In genomic region chr15:99514306-99514705, GRCh38 we compare ENCODE assay signal across 1 cellular context.
A peak's percentile ranks its signal among the peaks of the same experiment; 100 is the strongest.
TF ChIP-seq lines count a peak whose summit lies in the region.

No MANE protein-coding gene starts in this region.

TF ChIP-seq in GM12878, 131 proteins besides CTCF, POLR2A, EP300 and RAD21 (continued from another document):
- no peak for TF ChIP-seq BACH1 (IDR thresholded peaks at IDR 0.05; ENCODE audit: borderline replicate concordance)
- no peak for TF ChIP-seq TCF7 (IDR thresholded peaks at IDR 0.05; ENCODE audit: borderline replicate concordance)
- TF ChIP-seq ZBTB33 (IDR thresholded peaks at IDR 0.05), result no peak
- no peak for TF ChIP-seq SMC3 (IDR thresholded peaks at IDR 0.05; ENCODE audit: borderline replicate concordance, low read length)
- TF ChIP-seq MLLT1 (IDR thresholded peaks at IDR 0.05), result no peak
- TF ChIP-seq SMAD1 (IDR thresholded peaks at IDR 0.05; ENCODE audit: low read depth, partially characterized antibody), result no peak
- no peak for TF ChIP-seq CBX3 (IDR thresholded peaks at IDR 0.05; ENCODE audit: borderline replicate concordance, low read depth)
- no peak for TF ChIP-seq FOS (IDR thresholded peaks at IDR 0.05; ENCODE audit: borderline replicate concordance, extremely low read depth, insufficient read length)
- no peak for TF ChIP-seq CBX5 (IDR thresholded peaks at IDR 0.05; ENCODE audit: low read depth)
- no peak for TF ChIP-seq SRF (IDR thresholded peaks at IDR 0.05; ENCODE audit: low read depth in 2 of 2, low read length in 2 of 2)
- TF ChIP-seq POU2F2 (IDR thresholded peaks at IDR 0.05; ENCODE audit: borderline replicate concordance, low read depth, low read length), result no peak
- TF ChIP-seq ZNF24 (IDR thresholded peaks at IDR 0.05), result no peak
- no peak for TF ChIP-seq E2F8 (IDR thresholded peaks at IDR 0.05; ENCODE audit: low read depth, partially characterized antibody)
- TF ChIP-seq HDAC6 (IDR thresholded peaks at IDR 0.05; ENCODE audit: unreplicated experiment), result no peak
- TF ChIP-seq POLR2AphosphoS2 (IDR thresholded peaks at IDR 0.05; ENCODE audit: low read depth, low read length), result no peak
- no peak for TF ChIP-seq DPF2 (IDR thresholded peaks at IDR 0.05)
- peak; percentile 68 for TF ChIP-seq EED (IDR thresholded peaks at IDR 0.05; ENCODE audit: low read depth)
- TF ChIP-seq ETV6 (conservative IDR thresholded peaks at IDR 0.05 in 1 of 2, IDR thresholded peaks at IDR 0.05 in 1 of 2; ENCODE audit: borderline replicate concordance in 1 of 2, low read depth in 1 of 2), result 0 out of 4 replicates have a peak, but pooled peaks of 1 of the 2 experiments have one; percentile 56
- no peak for TF ChIP-seq HDAC2 (IDR thresholded peaks at IDR 0.05)
- TF ChIP-seq ZNF687 (IDR thresholded peaks at IDR 0.05), result no peak
- TF ChIP-seq PML (IDR thresholded peaks at IDR 0.05; ENCODE audit: low read length), result no peak
- TF ChIP-seq NRF1 (conservative IDR thresholded peaks at IDR 0.05; ENCODE audit: low read depth, low read length), result no peak
- TF ChIP-seq ATF7 (IDR thresholded peaks at IDR 0.05; ENCODE audit: low read depth), result no peak
- TF ChIP-seq TCF12 (IDR thresholded peaks at IDR 0.05; ENCODE audit: low read depth, low read length), result 0 out of 2 replicates have a peak, but pooled peaks have one; percentile 24
- TF ChIP-seq BHLHE40 (IDR thresholded peaks at IDR 0.05; ENCODE audit: borderline replicate concordance in 1 of 2, low read depth in 2 of 2, low read length in 1 of 2), result peak; percentile 26 to 74; a peak in 2 of 4 replicates
- TF ChIP-seq IKZF1 (conservative IDR thresholded peaks at IDR 0.05), result no peak
- TF ChIP-seq TAF1 (IDR thresholded peaks at IDR 0.05; ENCODE audit: borderline replicate concordance, low read depth, low read length), result no peak
- TF ChIP-seq TCF3 (IDR thresholded peaks at IDR 0.05; ENCODE audit: borderline replicate concordance, insufficient read depth, low read depth, low read length), result no peak
- TF ChIP-seq USF1 (IDR thresholded peaks at IDR 0.05; ENCODE audit: borderline replicate concordance, extremely low read length, insufficient read depth, low read depth, low read length), result no peak
- TF ChIP-seq MEF2A (IDR thresholded peaks at IDR 0.05; ENCODE audit: insufficient read depth, low read depth, low read length), result 0 out of 2 replicates have a peak, but pooled peaks have one; percentile 22
- no peak for TF ChIP-seq IRF5 (IDR thresholded peaks at IDR 0.05; ENCODE audit: borderline replicate concordance)
- TF ChIP-seq NR2C1 (IDR thresholded peaks at IDR 0.05), result no peak
- TF ChIP-seq BCL11A (IDR thresholded peaks at IDR 0.05; ENCODE audit: low read depth, low read length), result no peak
- no peak for TF ChIP-seq NFXL1 (IDR thresholded peaks at IDR 0.05; ENCODE audit: borderline replicate concordance)
- no peak for TF ChIP-seq RELB (IDR thresholded peaks at IDR 0.05; ENCODE audit: low read depth)
- no peak for TF ChIP-seq SMARCA5 (IDR thresholded peaks at IDR 0.05)
- no peak for TF ChIP-seq RAD51 (IDR thresholded peaks at IDR 0.05)
- no peak for TF ChIP-seq ZNF207 (IDR thresholded peaks at IDR 0.05; ENCODE audit: borderline replicate concordance)
- TF ChIP-seq NR2C2 (IDR thresholded peaks at IDR 0.05; ENCODE audit: borderline replicate concordance, control insufficient read depth, insufficient read length, low read depth), result no peak
- no peak for TF ChIP-seq ZNF217 (IDR thresholded peaks at IDR 0.05)
- TF ChIP-seq RELA (IDR thresholded peaks at IDR 0.05; ENCODE audit: borderline replicate concordance, partially characterized antibody), result no peak
- TF ChIP-seq BCL3 (IDR thresholded peaks at IDR 0.05; ENCODE audit: borderline replicate concordance, insufficient read depth, low read depth, low read length, poor library complexity, severe bottlenecking), result peak; percentile 67
- TF ChIP-seq KLF5 (IDR thresholded peaks at IDR 0.05; ENCODE audit: partially characterized antibody), result no peak
- TF ChIP-seq NKRF (conservative IDR thresholded peaks at IDR 0.05), result no peak
- 0 out of 2 replicates have a peak, but pooled peaks have one; percentile 11 for TF ChIP-seq CREM (IDR thresholded peaks at IDR 0.05; ENCODE audit: low read depth)
- no peak for TF ChIP-seq CHD4 (IDR thresholded peaks at IDR 0.05)
- no peak for TF ChIP-seq KDM1A (IDR thresholded peaks at IDR 0.05; ENCODE audit: borderline replicate concordance)
- TF ChIP-seq SIN3A (IDR thresholded peaks at IDR 0.05; ENCODE audit: low read depth, low read length), result no peak
- no peak for TF ChIP-seq ZNF274 (IDR thresholded peaks at IDR 0.05; ENCODE audit: insufficient read depth, insufficient read length)
